In the genomic region with DNA sequence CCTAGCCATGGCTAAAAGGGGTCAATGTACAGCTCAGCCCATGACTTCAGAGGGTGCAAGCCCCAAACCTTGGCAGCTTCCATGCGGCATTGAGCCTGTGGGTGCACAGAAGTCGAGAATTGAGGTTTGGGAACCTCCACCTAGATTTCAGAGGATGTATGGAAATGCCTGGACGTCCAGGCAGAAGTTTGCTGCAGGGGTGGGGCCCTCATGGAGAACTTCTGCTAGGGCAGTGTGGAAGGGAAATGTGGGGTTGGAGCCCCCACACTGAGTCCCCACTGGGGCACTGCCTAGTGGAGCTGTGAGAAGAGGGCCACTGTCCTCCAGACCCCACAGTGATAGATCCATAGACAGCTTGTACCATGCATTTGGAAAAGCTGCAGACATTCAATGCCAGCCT, we compare ENCODE assay signal across 3 cellular contexts. TPM values are rescaled to one million over a fixed set of nuclear protein-coding genes. Genes with fewer than 3 reads are reported as not detected.
"Had no signal": no experiment of that assay in that cellular context is flagged by ENCODE, and none has a peak within 500 bp of the region (broad histone marks: within the 10 kb centered on the region; RNA-seq: fewer than 3 reads in every experiment).

No MANE protein-coding gene starts in this region.

RNA-seq across cellular contexts. Expression of a gene that starts 47.9 kb away (rescaled TPM):
- total RNA-seq: HepG2, HT-29 had no signal
- polyA plus RNA-seq: HepG2, IgD-negative memory B cell had no signal
